ENCODE assay signal across 24 cellular contexts in the genomic region with DNA sequence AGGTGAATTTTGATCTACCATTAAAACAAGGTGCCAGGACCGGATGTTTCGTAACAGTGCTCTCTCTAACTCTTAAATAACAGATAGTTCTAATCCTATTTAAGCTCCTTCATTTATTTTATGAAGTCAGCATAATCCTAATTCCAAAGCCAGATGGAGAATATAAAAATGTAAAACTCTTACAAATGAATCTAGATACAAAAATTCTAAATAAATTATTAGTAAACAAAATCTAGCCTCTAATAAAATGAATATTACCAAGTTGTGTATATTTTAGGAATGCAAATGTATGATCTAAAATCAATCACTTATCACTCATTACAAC. TPM values are rescaled to one million over a fixed set of nuclear protein-coding genes. Genes with fewer than 3 reads are reported as not detected.
DNase-seq lines count a peak whose midpoint lies in the region; ATAC-seq, FAIRE-seq and TF ChIP-seq lines count a peak whose summit lies in the region.
"Had no signal": no experiment of that assay in that cellular context is flagged by ENCODE, and none has a peak within 500 bp of the region (broad histone marks: within the 10 kb centered on the region; RNA-seq: fewer than 3 reads in every experiment).

No MANE protein-coding gene starts in this region.

- BruUV-seq in PC-9 (replicated peaks; lab: Mats Ljungman, UMichigan) (no TSS peak), Calu3 (replicated peaks; lab: Mats Ljungman, UMichigan) (no TSS peak)

- FAIRE-seq in A549 (lab: Jason Lieb, UNC): no peak
- FAIRE-seq: GM12891 had no signal

- TF ChIP-seq RAD21 in A549 (conservative IDR thresholded peaks at IDR 0.05 in 1 of 2, IDR thresholded peaks at IDR 0.05 in 1 of 2): no peak

- H3K79me2 ChIP-seq in GM23338 (replicated peaks; ENCODE audit: insufficient read depth): no peaks in the 10 kb centered on the region
- H3K79me2 ChIP-seq in PC-9 (ENCODE audit: low read depth): no peaks in the 10 kb centered on the region

- 8% methylated on average over 2 of the region's 2 CpGs for WGBS in A549 (ENCODE audit: missing lambda C conversion rate)

- H3K36me3 Mint-ChIP-seq in GM23338 (ENCODE audit: low read depth) (peaks cover 19% of the 10 kb centered on the region), neural crest cell (ENCODE audit: low read depth) (no peaks in the 10 kb centered on the region), Calu3 (ENCODE audit: insufficient read depth, unreplicated experiment) (no peaks in the 10 kb centered on the region)

- peaks cover 10% of the 10 kb centered on the region for H3K9me3 ChIP-seq in A549
- no peaks in the 10 kb centered on the region for H3K9me3 ChIP-seq in PC-9 (ENCODE audit: insufficient read depth, low read depth)

- H4K20me1 ChIP-seq in GM23338 (replicated peaks; ENCODE audit: insufficient read depth) (no peaks in the 10 kb centered on the region), PC-9 (ENCODE audit: insufficient read depth) (no peaks in the 10 kb centered on the region)

- H3K9me3 Mint-ChIP-seq in GM23338: peaks cover 23% of the 10 kb centered on the region
- no peaks in the 10 kb centered on the region for H3K9me3 Mint-ChIP-seq in neural crest cell
- H3K9me3 Mint-ChIP-seq in Calu3 (ENCODE audit: low read depth, unreplicated experiment): no peaks in the 10 kb centered on the region

- H3K36me3 ChIP-seq in GM23338 (ENCODE audit: insufficient read depth): no peaks in the 10 kb centered on the region
- no peaks in the 10 kb centered on the region for H3K36me3 ChIP-seq in PC-9 (ENCODE audit: low read depth)

- ATAC-seq in A549: peak in 1 of 2 experiments; percentile 54; a peak in 3 of 6 replicates
- ATAC-seq in GM23338: no peak
- ATAC-seq in HG03460 (IDR thresholded peaks at IDR 0.05; ENCODE audit: unreplicated experiment): no peak

- H2AFZ ChIP-seq in GM23338 (no peak overlapping the region), PC-9 (peak overlapping the region; percentile 55; the same call in 1 of the 2 replicates)

- H3F3A ChIP-seq in GM23338 (replicated peaks; ENCODE audit: low read depth) (no peaks in the 10 kb centered on the region), PC-9 (ENCODE audit: insufficient read depth, low read depth) (no peaks in the 10 kb centered on the region; the same call in 1 of the 2 replicates)

- no peak for TF ChIP-seq POLR2A in A549 (IDR thresholded peaks at IDR 0.05; ENCODE audit: low read length)

- CTCF ChIA-PET in A549 (lab: Yijun Ruan, JAX): interaction anchor here (3.7 kb wide), 1 partner anchor 12 kb away, joined by 15 read pairs; no protein-coding TSS in a partner anchor
- CTCF ChIA-PET in PC-9 (lab: Charles Lee): no interaction called here
- CTCF ChIA-PET in Calu3 (lab: Charles Lee): no interaction called here

- peak overlapping the region; percentile 48 for H3K4me3 ChIP-seq in A549
- peak overlapping the region; percentile 38; the same call in 1 of the 2 replicates for H3K4me3 ChIP-seq in GM23338
- H3K4me3 ChIP-seq in PC-9: peak overlapping the region; percentile 43; the same call in 1 of the 2 replicates
- H3K4me3 ChIP-seq: SK-N-MC had no signal

- DNase-seq in A549 (ENCODE audit: low read depth in 1 of 2, low spot score in 1 of 2): peak in 1 of 2 experiments; percentile 30
- DNase-seq in GM23338 (ENCODE audit: low spot score): no peak
- no peak for DNase-seq in PC-9
- DNase-seq in neural crest cell (ENCODE audit: low read depth, low spot score): no peak
- no peak for DNase-seq in HuH-7.5 (ENCODE audit: low spot score)
- DNase-seq in Calu3: no peak
- DNase-seq in activated CD4-positive, alpha-beta T cell treated with anti-CD3 and anti-CD28 coated beads for 48 hours: no peak
- DNase-seq: ACHN, AML-193, DMS153, EL, GOT3, KBM-7, NCI-H1930, NCI-H2171, NCI-H510A treated with DMSO at 0.1 percent for 48 hours, NCI-H774, OCI-M1, SHP77 had no signal

- H3K27me3 ChIP-seq in GM23338 (ENCODE audit: insufficient read depth): no peaks in the 10 kb centered on the region
- H3K27me3 ChIP-seq in PC-9 (ENCODE audit: insufficient read depth, low read depth): no peaks in the 10 kb centered on the region

- no peak for TF ChIP-seq CTCF in A549 (IDR thresholded peaks at IDR 0.05)
- TF ChIP-seq CTCF in GM23338 (conservative IDR thresholded peaks at IDR 0.05; ENCODE audit: low read depth in 2 of 2): no peak
- TF ChIP-seq CTCF in PC-9 (conservative IDR thresholded peaks at IDR 0.05): no peak
- no peak for TF ChIP-seq CTCF in neural crest cell (conservative IDR thresholded peaks at IDR 0.05)
- TF ChIP-seq CTCF in Calu3 (IDR thresholded peaks at IDR 0.05; ENCODE audit: unreplicated experiment): no peak

- H3K27me3 Mint-ChIP-seq in GM23338 (ENCODE audit: insufficient read depth, low read depth, poor library complexity) (peaks cover 8% of the 10 kb centered on the region), neural crest cell (ENCODE audit: low read depth) (no peaks in the 10 kb centered on the region), Calu3 (ENCODE audit: unreplicated experiment) (no peaks in the 10 kb centered on the region)

- H3K9me2 ChIP-seq in GM23338 (ENCODE audit: insufficient read depth): peaks cover 5% of the 10 kb centered on the region
- no peaks in the 10 kb centered on the region for H3K9me2 ChIP-seq in PC-9 (ENCODE audit: insufficient read depth)

- TF ChIP-seq EP300 in A549 (IDR thresholded peaks at IDR 0.05): no peak

- H3K4me1 ChIP-seq in A549 (0 out of 3 replicates have a peak, but pooled peaks cover 3% of the 10 kb centered on the region), GM23338 (ENCODE audit: insufficient read depth) (no peaks in the 10 kb centered on the region; the same call in 1 of the 2 replicates), PC-9 (replicated peaks; ENCODE audit: insufficient read depth) (no peaks in the 10 kb centered on the region)

- peak overlapping the region; percentile 89; the same call in 1 of the 2 replicates for H3K27ac Mint-ChIP-seq in GM23338
- H3K27ac Mint-ChIP-seq in neural crest cell (ENCODE audit: unreplicated experiment): peak overlapping the region; percentile 95
- no peak overlapping the region for H3K27ac Mint-ChIP-seq in Calu3 (ENCODE audit: unreplicated experiment)

- intact Hi-C loops in PC-9 (cut with micrococcal nuclease; ENCODE audit: unreplicated experiment) (no loop called here), Calu3 (cut with micrococcal nuclease; ENCODE audit: unreplicated experiment) (no loop called here)

- peaks cover 16% of the 10 kb centered on the region for H3K4me1 Mint-ChIP-seq in GM23338
- peaks cover 7% of the 10 kb centered on the region for H3K4me1 Mint-ChIP-seq in neural crest cell
- peaks cover 12% of the 10 kb centered on the region for H3K4me1 Mint-ChIP-seq in Calu3 (ENCODE audit: low read depth, unreplicated experiment)

- POLR2A ChIA-PET in A549 (lab: Yijun Ruan, JAX) (no interaction called here), PC-9 (lab: Charles Lee; ENCODE audit: unreplicated experiment) (interaction anchor here (0.5 kb wide), 1 partner anchor 509 kb away, joined by 8 read pairs; no protein-coding TSS in a partner anchor)

- H3K4me3 Mint-ChIP-seq in GM23338 (peak overlapping the region; percentile 35; the same call in 1 of the 3 replicates), neural crest cell (peak overlapping the region; percentile 15), Calu3 (ENCODE audit: low read depth, unreplicated experiment) (no peak overlapping the region)

- H3K4me2 ChIP-seq in A549 (peak overlapping the region; percentile 63), GM23338 (peak overlapping the region; percentile 16; the same call in 1 of the 2 replicates), PC-9 (peak overlapping the region; percentile 50)

- peak overlapping the region; percentile 67 to 88 for H3K27ac ChIP-seq in A549
- H3K27ac ChIP-seq in GM23338 (ENCODE audit: low read depth): no peak overlapping the region
- no peak overlapping the region for H3K27ac ChIP-seq in PC-9
- H3K27ac ChIP-seq: C4-2B, SK-N-MC had no signal

TF ChIP-seq in A549, 52 proteins besides CTCF, POLR2A, EP300 and RAD21:
- peak; percentile 42 for TF ChIP-seq MAFK (IDR thresholded peaks at IDR 0.05; ENCODE audit: partially characterized antibody)
- no peak for TF ChIP-seq NPAS2 (CRISPR knock-in tag; IDR thresholded peaks at IDR 0.05; ENCODE audit: borderline replicate concordance)
- TF ChIP-seq, protein P1, sequence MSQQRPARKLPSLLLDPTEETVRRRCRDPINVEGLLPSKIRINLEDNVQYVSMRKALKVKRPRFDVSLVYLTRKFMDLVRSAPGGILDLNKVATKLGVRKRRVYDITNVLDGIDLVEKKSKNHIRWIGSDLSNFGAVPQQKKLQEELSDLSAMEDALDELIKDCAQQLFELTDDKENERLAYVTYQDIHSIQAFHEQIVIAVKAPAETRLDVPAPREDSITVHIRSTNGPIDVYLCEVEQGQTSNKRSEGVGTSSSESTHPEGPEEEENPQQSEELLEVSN (IDR thresholded peaks at IDR 0.05; ENCODE audit: borderline replicate concordance, low read depth): no peak
- TF ChIP-seq ESRRA (IDR thresholded peaks at IDR 0.05; ENCODE audit: borderline replicate concordance, low read length): no peak
- peak; percentile 13 to 38; a peak in 1 of 4 replicates for TF ChIP-seq CEBPB (IDR thresholded peaks at IDR 0.05)

TF ChIP-seq in GM23338, 12 proteins besides CTCF, POLR2A, EP300 and RAD21 (continues in another document):
- TF ChIP-seq ZNF331 (CRISPR knock-in tag; IDR thresholded peaks at IDR 0.05; ENCODE audit: low read depth) (no peak), POLR2AphosphoS5 (IDR thresholded peaks at IDR 0.05; ENCODE audit: low read depth) (no peak), NANOG (IDR thresholded peaks at IDR 0.05; ENCODE audit: borderline replicate concordance) (no peak)
- TF ChIP-seq, protein P2, sequence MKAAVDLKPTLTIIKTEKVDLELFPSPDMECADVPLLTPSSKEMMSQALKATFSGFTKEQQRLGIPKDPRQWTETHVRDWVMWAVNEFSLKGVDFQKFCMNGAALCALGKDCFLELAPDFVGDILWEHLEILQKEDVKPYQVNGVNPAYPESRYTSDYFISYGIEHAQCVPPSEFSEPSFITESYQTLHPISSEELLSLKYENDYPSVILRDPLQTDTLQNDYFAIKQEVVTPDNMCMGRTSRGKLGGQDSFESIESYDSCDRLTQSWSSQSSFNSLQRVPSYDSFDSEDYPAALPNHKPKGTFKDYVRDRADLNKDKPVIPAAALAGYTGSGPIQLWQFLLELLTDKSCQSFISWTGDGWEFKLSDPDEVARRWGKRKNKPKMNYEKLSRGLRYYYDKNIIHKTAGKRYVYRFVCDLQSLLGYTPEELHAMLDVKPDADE (IDR thresholded peaks at IDR 0.05): no peak

RNA-seq across cellular contexts. Expression of a gene that starts 32.4 kb away (rescaled TPM):
- 0.31 and 0.38 TPM in 2 replicates for polyA plus RNA-seq in A549 (2011; rRNA removed)
- polyA plus RNA-seq in A549 (2012; cell fraction: cytosol; rRNA removed): 0.01 TPM in 1 of 2 replicates, not detected in the other
- 0.06 TPM in 1 of 2 replicates, not detected in the other for polyA plus RNA-seq in A549 (2012; cell fraction: nucleus; rRNA removed)
- polyA plus RNA-seq in A549 (2017; fragmentation: RNase III; extraction: RNeasy Plus Mini Kit Qiagen cat#74134 plus additional on column Dnase treatment): 0.72 to 0.85 TPM (median 0.80 TPM) in 3 replicates
- not detected in 2 replicates for polyA minus RNA-seq in A549 (2011; rRNA and poly(A)+ RNA removed)
- not detected in 2 replicates for total RNA-seq in GM23338 (2014; rRNA removed; shearing (Covaris generic))
- not detected in 2 replicates for polyA plus RNA-seq in GM23338 (2016; fragmentation: Nextera tagmentation; extraction: Ambion mirVana)
- total RNA-seq in PC-9 (2021): not detected in 2 replicates
- not detected in 2 replicates for total RNA-seq in neural crest cell
- total RNA-seq in Calu3 (2022): 0.64 and 1.9 TPM in 2 replicates
- total RNA-seq: T-helper 2 cell treated with Interferon-gamma antibody and Interleukin-4, amounts not matched to agents 100 ng/mL and 5 ng/mL, for 36 hours had no signal

Comparison
In these comparisons a context has a peak if more than half of its experiments do, and no peak if none do; other contexts are left out.
1. H3K27ac ChIP-seq: peak in A549 (2 of 2); none in GM23338 (single experiment) and PC-9 (single experiment).
2. Peak in every context shown above with its lines, with median percentiles within 50 percentile points of each other: H3K4me2 ChIP-seq and H3K4me3 ChIP-seq.